ENCODE assay signal across 24 cellular contexts in the genomic region with DNA sequence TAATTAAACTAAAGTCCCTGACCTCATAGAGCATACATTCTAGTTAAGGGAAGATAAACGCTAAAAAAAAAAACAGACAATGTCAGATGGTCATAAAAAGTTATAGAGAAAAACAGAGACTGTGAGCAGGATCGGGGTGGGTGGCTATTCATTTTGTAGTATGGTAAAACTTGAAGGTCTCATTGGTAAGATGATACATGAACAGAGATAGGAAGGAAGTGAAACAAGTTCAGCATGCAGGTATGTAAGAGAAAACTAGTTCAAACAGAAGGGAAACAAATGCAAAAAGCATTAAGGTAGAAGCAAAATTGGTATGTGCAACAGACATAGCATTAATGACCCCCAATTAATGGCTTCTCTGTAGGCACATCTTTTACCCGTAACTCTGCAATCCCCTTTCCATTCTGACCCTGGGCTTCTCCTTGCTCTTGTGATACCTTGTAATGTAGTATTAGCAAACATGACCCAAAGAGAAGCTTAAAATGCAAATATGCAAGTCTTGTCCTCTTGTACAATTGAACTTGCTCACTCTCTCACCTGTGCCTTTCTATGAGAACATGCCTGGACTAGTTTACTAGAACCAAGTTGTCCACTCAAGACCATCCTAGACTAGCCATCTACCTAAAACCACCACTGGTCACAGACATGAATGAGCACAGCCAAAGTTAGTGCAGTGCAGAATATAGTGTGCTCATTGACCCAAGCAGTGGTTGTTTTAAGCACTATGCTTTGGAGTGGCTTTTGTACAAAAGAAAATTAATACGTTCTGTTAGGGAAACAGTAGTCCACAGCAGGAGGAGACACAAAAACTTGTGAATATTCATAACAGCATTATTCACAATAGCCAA. TPM values are rescaled to one million over a fixed set of nuclear protein-coding genes. Genes with fewer than 3 reads are reported as not detected.
DNase-seq lines count a peak whose midpoint lies in the region; ATAC-seq, FAIRE-seq and TF ChIP-seq lines count a peak whose summit lies in the region.
"Had no signal": no experiment of that assay in that cellular context is flagged by ENCODE, and none has a peak within 500 bp of the region (broad histone marks: within the 10 kb centered on the region; RNA-seq: fewer than 3 reads in every experiment).

No MANE protein-coding gene starts in this region.

- H3K4me1 ChIP-seq in GM23338 (ENCODE audit: insufficient read depth): no peaks in the 10 kb centered on the region
- peaks cover 18% of the 10 kb centered on the region for H3K4me1 ChIP-seq in OCI-LY7 (ENCODE audit: insufficient read depth, low read length, poor library complexity, severe bottlenecking)
- peaks cover 6% of the 10 kb centered on the region for H3K4me1 ChIP-seq in keratinocyte (ENCODE audit: control insufficient read depth, extremely low read depth, insufficient read depth, low read length)
- no peaks in the 10 kb centered on the region for H3K4me1 ChIP-seq in right lobe of liver

- no peaks in the 10 kb centered on the region for H3K36me3 ChIP-seq in GM23338 (ENCODE audit: insufficient read depth)
- peaks cover 10% of the 10 kb centered on the region; the same call in 1 of the 2 replicates for H3K36me3 ChIP-seq in OCI-LY7 (ENCODE audit: insufficient read depth, low read length)
- no peaks in the 10 kb centered on the region for H3K36me3 ChIP-seq in keratinocyte (ENCODE audit: control insufficient read depth in 2 of 2, extremely low read depth in 1 of 2, insufficient read depth in 2 of 2, low read length in 2 of 2)
- no peaks in the 10 kb centered on the region for H3K36me3 ChIP-seq in right lobe of liver

- FAIRE-seq in keratinocyte (lab: Jason Lieb, UNC): peak; percentile 82
- FAIRE-seq: HepG2, TTC549 had no signal

- peaks cover 96% of the 10 kb centered on the region for H3K79me2 ChIP-seq in GM23338 (replicated peaks; ENCODE audit: insufficient read depth)
- peaks cover 47% of the 10 kb centered on the region for H3K79me2 ChIP-seq in OCI-LY7 (ENCODE audit: insufficient read depth, low read depth, low read length)
- H3K79me2 ChIP-seq in keratinocyte (ENCODE audit: control insufficient read depth, insufficient read depth, low read length): peaks cover 18% of the 10 kb centered on the region

- intact Hi-C loops in OCI-LY7 (cut with micrococcal nuclease; ENCODE audit: unreplicated experiment) (no loop called here), right lobe of liver (cut with DNase I) (no loop called here)

- no peak overlapping the region for H3K4me3 Mint-ChIP-seq in GM23338

- peaks cover 13% of the 10 kb centered on the region for H3K36me3 Mint-ChIP-seq in GM23338 (ENCODE audit: low read depth)

- no peak overlapping the region for H3K9ac ChIP-seq in keratinocyte (ENCODE audit: control insufficient read depth, extremely low read depth, insufficient read depth, low read length)

- dilution Hi-C loops in keratinocyte (cut with MboI; ENCODE audit: extremely low pct_ligation_motif_present, low sequenced_read_pairs): no loop called here

- DNase-seq in GM23338 (ENCODE audit: low spot score) (no peak), OCI-LY7 (ENCODE audit: low spot score) (peak; percentile 4), keratinocyte (ENCODE audit: low read depth, low spot score) (no peak), right lobe of liver (no peak), T-helper 9 cell (no peak), coronary artery (ENCODE audit: low spot score) (no peak), COLO668 (lab: John Stamatoyannopoulos, UW; ENCODE audit: unreplicated experiment) (no peak)
- DNase-seq: activated CD4-positive, alpha-beta T cell treated with anti-CD3 and anti-CD28 coated beads for 4 hours; CD8-positive, alpha-beta memory T cell; DMS79 treated with DMSO at 0.1 percent for 48 hours; foreskin fibroblast; H7; hypothalamus; islet precursor cell; MM.1S; NCI-H1694; NCI-H82; PC-9; SHP77 treated with DMSO at 0.1 percent for 48 hours; stimulated activated CD4-positive, alpha-beta T cell treated with anti-CD3 and anti-CD28 coated beads, Interleukin-4, amount 100 ng/mL, for 4 hours had no signal

- peak overlapping the region; percentile 29 for H3K27ac Mint-ChIP-seq in GM23338
- H3K27ac Mint-ChIP-seq: CD8-positive, alpha-beta memory T cell had no signal

- H2AFZ ChIP-seq in GM23338 (no peak overlapping the region), OCI-LY7 (ENCODE audit: low read length) (no peak overlapping the region), keratinocyte (ENCODE audit: control insufficient read depth, low read length) (no peak overlapping the region)
- H2AFZ ChIP-seq: PC-9 had no signal

- 0 out of 2 replicates have a peak, but pooled peaks cover 8% of the 10 kb centered on the region for H3K9me3 ChIP-seq in OCI-LY7 (ENCODE audit: low read length)
- no peaks in the 10 kb centered on the region for H3K9me3 ChIP-seq in keratinocyte (ENCODE audit: control insufficient read depth, low read depth, low read length)
- H3K9me3 ChIP-seq in right lobe of liver: no peaks in the 10 kb centered on the region

- peaks cover 5% of the 10 kb centered on the region; the same call in 2 of the 3 replicates for H3K9me3 Mint-ChIP-seq in GM23338

- peaks cover 11% of the 10 kb centered on the region; the same call in 2 of the 3 replicates for H3K4me1 Mint-ChIP-seq in GM23338

- H3K9me2 ChIP-seq in GM23338 (ENCODE audit: insufficient read depth) (no peaks in the 10 kb centered on the region), OCI-LY7 (ENCODE audit: insufficient read depth, low read length) (no peaks in the 10 kb centered on the region)

- H3K4me3 ChIP-seq in GM23338 (no peak overlapping the region), OCI-LY7 (ENCODE audit: low read depth, low read length, poor library complexity, severe bottlenecking) (no peak overlapping the region), keratinocyte (ENCODE audit: control insufficient read depth in 2 of 3, extremely low read depth in 1 of 3, insufficient read depth in 2 of 3, low read depth in 1 of 3, low read length in 3 of 3) (no peak overlapping the region), right lobe of liver (no peak overlapping the region), coronary artery (no peak overlapping the region)
- H3K4me3 ChIP-seq: lung, PC-9 had no signal

- CTCF ChIA-PET in OCI-LY7 (lab: Charles Lee; ENCODE audit: unreplicated experiment): no interaction called here

- WGBS in right lobe of liver (ENCODE audit: insufficient coverage, low coverage, low lambda C conversion rate, missing lambda C conversion rate): 87% methylated on average over 4 of the region's 4 CpGs

- H3K27ac ChIP-seq in GM23338 (ENCODE audit: low read depth) (no peak overlapping the region), OCI-LY7 (ENCODE audit: low read depth, low read length, poor library complexity, severe bottlenecking) (no peak overlapping the region), keratinocyte (ENCODE audit: control insufficient read depth, insufficient read depth, low read length) (no peak overlapping the region), right lobe of liver (no peak overlapping the region), coronary artery (no peak overlapping the region)
- H3K27ac ChIP-seq: PC-9 had no signal

- H3K27me3 ChIP-seq in GM23338 (ENCODE audit: insufficient read depth): no peaks in the 10 kb centered on the region
- H3K27me3 ChIP-seq in keratinocyte (ENCODE audit: control insufficient read depth, extremely low read depth, insufficient read depth, low read length): no peaks in the 10 kb centered on the region
- no peaks in the 10 kb centered on the region for H3K27me3 ChIP-seq in right lobe of liver

- ATAC-seq in GM18505 (IDR thresholded peaks at IDR 0.05; ENCODE audit: unreplicated experiment) (peak; percentile 59), GM23338 (no peak), right lobe of liver (no peak)
- ATAC-seq: HepG2 had no signal

- no peak for TF ChIP-seq POLR2A in GM18505 (IDR thresholded peaks at IDR 0.05; ENCODE audit: borderline replicate concordance, extremely low read depth, insufficient read depth, insufficient read length)
- TF ChIP-seq POLR2A in right lobe of liver (IDR thresholded peaks at IDR 0.05): no peak

- POLR2A ChIA-PET in OCI-LY7 (lab: Charles Lee): interaction anchor here (0.6 to 0.7 kb wide), 2 partner anchors 19 to 147 kb away, joined by 3 read pairs; partner anchors contain the start of gene MRPS33

- H4K20me1 ChIP-seq in GM23338 (replicated peaks; ENCODE audit: insufficient read depth): peaks cover 4% of the 10 kb centered on the region; the same call in 1 of the 2 replicates
- H4K20me1 ChIP-seq in OCI-LY7 (ENCODE audit: insufficient read depth, low read length): peaks cover 4% of the 10 kb centered on the region; the same call in 1 of the 2 replicates
- no peaks in the 10 kb centered on the region for H4K20me1 ChIP-seq in keratinocyte (ENCODE audit: control insufficient read depth, extremely low read depth, insufficient read depth, low read length)

- no TSS peak for BruUV-seq in OCI-LY7 (replicated peaks; lab: Mats Ljungman, UMichigan)

- H3K27me3 Mint-ChIP-seq in GM23338 (ENCODE audit: insufficient read depth, low read depth, poor library complexity): no peaks in the 10 kb centered on the region
- H3K27me3 Mint-ChIP-seq: CD8-positive, alpha-beta memory T cell had no signal

- no peaks in the 10 kb centered on the region for H3K9me1 ChIP-seq in keratinocyte (ENCODE audit: control insufficient read depth, extremely low read depth, insufficient read depth, low read length)

- H3K4me2 ChIP-seq in GM23338 (no peak overlapping the region), OCI-LY7 (ENCODE audit: low read length) (peak overlapping the region; percentile 28; the same call in 1 of the 2 replicates), keratinocyte (ENCODE audit: control insufficient read depth, extremely low read depth, insufficient read depth, low read depth, low read length) (no peak overlapping the region)
- H3K4me2 ChIP-seq: PC-9 had no signal

- TF ChIP-seq CTCF in GM23338 (conservative IDR thresholded peaks at IDR 0.05; ENCODE audit: low read depth in 2 of 2): no peak
- TF ChIP-seq CTCF in OCI-LY7 (conservative IDR thresholded peaks at IDR 0.05; ENCODE audit: low read length): no peak
- TF ChIP-seq CTCF in keratinocyte (optimal IDR thresholded peaks at IDR 0.05 in 1 of 3, IDR thresholded peaks at IDR 0.05 in 1 of 3, conservative IDR thresholded peaks at IDR 0.05 in 1 of 3; ENCODE audit: extremely low read depth in 1 of 3, insufficient read depth in 2 of 3, low read length in 3 of 3): no peak
- TF ChIP-seq CTCF in right lobe of liver (IDR thresholded peaks at IDR 0.05): no peak
- TF ChIP-seq CTCF in coronary artery (IDR thresholded peaks at IDR 0.05): no peak

- no peaks in the 10 kb centered on the region for H3F3A ChIP-seq in GM23338 (replicated peaks; ENCODE audit: low read depth)

RNA-seq across cellular contexts. Expression of gene BRAF, which starts 57.0 kb away (rescaled TPM):
- 36.8 and 47.0 TPM in 2 replicates for total RNA-seq in GM23338 (2014; rRNA removed; shearing (Covaris generic))
- polyA plus RNA-seq in GM23338 (2016; fragmentation: Nextera tagmentation; extraction: Ambion mirVana) (12.3 and 14.6 TPM in 2 replicates), keratinocyte (9.4 to 12.4 TPM (median 9.4 TPM) in 3 replicates)
- 14.9 and 17.1 TPM in 2 replicates for total RNA-seq in OCI-LY7 (2014; rRNA removed; shearing (Covaris generic))
- total RNA-seq in OCI-LY7 (2022) (41.6 and 51.8 TPM in 2 replicates), right lobe of liver (10 to 100 TPM in 5 of 6 experiments, 1 to 10 TPM in 1; 9.0 to 17.7 (median 13.2) TPM)
- 19.9 TPM for polyA plus RNA-seq in keratinocyte (2011; ENCODE audit: low read depth)
- 6.7 and 14.0 TPM in 2 replicates for polyA plus RNA-seq in keratinocyte (2011; cell fraction: cytosol; rRNA removed)
- polyA plus RNA-seq in keratinocyte (2011; cell fraction: nucleus; rRNA removed): 16.6 and 17.8 TPM in 2 replicates
- polyA plus RNA-seq in keratinocyte (2012; ENCODE audit: low replicate concordance): 4.8 and 9.5 TPM in 2 replicates
- polyA minus RNA-seq in keratinocyte: 10.1 to 45.0 TPM (median 27.8 TPM) in 3 replicates
- 15.5 TPM for polyA minus RNA-seq in keratinocyte (2011; cell fraction: cytosol; rRNA and poly(A)+ RNA removed)
- 28.3 and 64.5 TPM in 2 replicates for polyA minus RNA-seq in keratinocyte (2011; cell fraction: nucleus; rRNA and poly(A)+ RNA removed)
